9 cellular contexts compared by ENCODE assay signal in the genomic region with DNA sequence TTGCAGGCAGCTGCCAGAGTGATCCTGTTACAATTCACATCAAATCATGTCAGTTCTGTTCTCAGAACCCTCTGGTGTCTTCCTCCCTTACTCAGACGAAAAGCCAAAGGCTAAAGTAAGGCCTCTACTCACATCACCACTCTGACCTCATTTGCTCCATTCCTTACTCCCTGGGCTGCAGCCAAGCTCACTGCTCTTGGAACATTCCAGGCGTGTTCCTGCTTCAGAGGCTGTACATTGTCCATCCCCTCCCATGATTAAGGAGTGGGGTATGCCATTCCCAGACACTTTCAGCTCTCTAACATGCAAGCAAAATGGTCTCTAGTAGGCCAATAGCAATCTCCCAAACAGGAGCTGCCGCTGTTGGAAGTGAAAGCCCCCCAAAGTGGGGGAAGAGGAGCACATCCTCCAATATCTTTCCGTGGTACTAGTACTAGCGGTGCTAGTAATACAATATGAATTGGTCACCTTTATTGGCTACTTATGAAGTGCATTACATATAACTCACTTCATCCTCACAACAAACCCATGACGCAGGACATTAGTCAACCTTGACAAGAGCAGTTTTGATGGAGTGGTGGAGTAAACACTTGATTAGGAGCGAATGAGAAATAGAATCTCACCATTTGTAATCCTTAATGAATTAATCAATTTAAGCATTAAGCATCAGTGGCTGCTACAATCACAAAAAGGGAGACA. TPM values are rescaled to one million over a fixed set of nuclear protein-coding genes. Genes with fewer than 3 reads are reported as not detected.
DNase-seq lines count a peak whose midpoint lies in the region; FAIRE-seq and TF ChIP-seq lines count a peak whose summit lies in the region.
"Had no signal": no experiment of that assay in that cellular context is flagged by ENCODE, and none has a peak within 500 bp of the region (broad histone marks: within the 10 kb centered on the region; RNA-seq: fewer than 3 reads in every experiment).

No MANE protein-coding gene starts in this region.

- H3K9me3 ChIP-seq in BLaER1 (peaks cover 4% of the 10 kb centered on the region), SJSA1 (replicated peaks) (no peaks in the 10 kb centered on the region)

- H3K4me1 ChIP-seq in BLaER1, result peaks cover 75% of the 10 kb centered on the region
- peaks cover 67% of the 10 kb centered on the region for H3K4me1 ChIP-seq in SJSA1 (replicated peaks)

- H3K27me3 ChIP-seq in BLaER1, result peaks cover 89% of the 10 kb centered on the region
- H3K27me3 ChIP-seq in SJSA1 (replicated peaks), result no peaks in the 10 kb centered on the region

- H3K4me3 Mint-ChIP-seq in nephron, result no peak overlapping the region

- DNase-seq in SJSA1 (ENCODE audit: low read depth in 1 of 2, low spot score in 2 of 2) (peak; percentile 44 to 62), fibroblast of gingiva (ENCODE audit: low read depth) (peak; percentile 87), HT-29 (ENCODE audit: low spot score) (no peak), urothelium cell line (ENCODE audit: low spot score) (no peak), NCI-H1930 (lab: John Stamatoyannopoulos, UW) (no peak)
- no peak for DNase-seq in activated CD4-positive, CD25-positive, alpha-beta regulatory T cell (lab: John Stamatoyannopoulos, UW)

- H3K9me3 Mint-ChIP-seq in nephron, result peaks cover 7% of the 10 kb centered on the region

- H3K27me3 Mint-ChIP-seq in nephron (ENCODE audit: low read depth), result no peaks in the 10 kb centered on the region

- no peaks in the 10 kb centered on the region for H3K36me3 Mint-ChIP-seq in nephron (ENCODE audit: low read depth)

- peak overlapping the region in 2 of 3 experiments; percentile 95 to 98 for H3K27ac Mint-ChIP-seq in nephron

- TF ChIP-seq CTCF in nephron (IDR thresholded peaks at IDR 0.05; ENCODE audit: unreplicated experiment in 3 of 3), result no peak

- H3K9ac ChIP-seq in BLaER1, result no peak overlapping the region

- H3K4me2 ChIP-seq in BLaER1, result peak overlapping the region; percentile 64

- H3K36me3 ChIP-seq in BLaER1, result no peaks in the 10 kb centered on the region
- H3K36me3 ChIP-seq in SJSA1, result no peaks in the 10 kb centered on the region

- H3K4me3 ChIP-seq in BLaER1, result no peak overlapping the region
- no peak overlapping the region for H3K4me3 ChIP-seq in SJSA1

- H4K20me1 ChIP-seq in BLaER1, result peaks cover 8% of the 10 kb centered on the region; the same call in 1 of the 2 replicates

- peaks cover 35% of the 10 kb centered on the region for H3K4me1 Mint-ChIP-seq in nephron

- FAIRE-seq in urothelium cell line (lab: Jason Lieb, UNC), result no peak

- H3K27ac ChIP-seq in BLaER1, result peak overlapping the region; percentile 53
- peak overlapping the region; percentile 73 for H3K27ac ChIP-seq in SJSA1

RNA-seq across cellular contexts. Expression of gene GAB3, which starts 15.0 kb away (rescaled TPM):
- total RNA-seq in SJSA1 (2014; rRNA removed; shearing (Covaris generic)), result 0.95 and 0.97 TPM in 2 replicates
- total RNA-seq in HT-29 (2014; rRNA removed; shearing (Covaris generic)), result 0.08 TPM in 1 of 2 replicates, not detected in the other
- total RNA-seq: G401 had no signal

RNA-seq across cellular contexts. Expression of gene DKC1, which starts 26.8 kb away (rescaled TPM):
- total RNA-seq in SJSA1 (2014; rRNA removed; shearing (Covaris generic)), result 48.1 and 54.9 TPM in 2 replicates
- total RNA-seq in HT-29 (2014; rRNA removed; shearing (Covaris generic)), result 101 and 103 TPM in 2 replicates

Comparison
In these comparisons a context has a peak if more than half of its experiments do, and no peak if none do; other contexts are left out.
1. DNase-seq: peak in SJSA1 (2 of 2) and fibroblast of gingiva (single experiment); none in activated CD4-positive, CD25-positive, alpha-beta regulatory T cell (0 of 4), HT-29 (single experiment), urothelium cell line (single experiment) and NCI-H1930 (0 of 2).